In the genomic region with DNA sequence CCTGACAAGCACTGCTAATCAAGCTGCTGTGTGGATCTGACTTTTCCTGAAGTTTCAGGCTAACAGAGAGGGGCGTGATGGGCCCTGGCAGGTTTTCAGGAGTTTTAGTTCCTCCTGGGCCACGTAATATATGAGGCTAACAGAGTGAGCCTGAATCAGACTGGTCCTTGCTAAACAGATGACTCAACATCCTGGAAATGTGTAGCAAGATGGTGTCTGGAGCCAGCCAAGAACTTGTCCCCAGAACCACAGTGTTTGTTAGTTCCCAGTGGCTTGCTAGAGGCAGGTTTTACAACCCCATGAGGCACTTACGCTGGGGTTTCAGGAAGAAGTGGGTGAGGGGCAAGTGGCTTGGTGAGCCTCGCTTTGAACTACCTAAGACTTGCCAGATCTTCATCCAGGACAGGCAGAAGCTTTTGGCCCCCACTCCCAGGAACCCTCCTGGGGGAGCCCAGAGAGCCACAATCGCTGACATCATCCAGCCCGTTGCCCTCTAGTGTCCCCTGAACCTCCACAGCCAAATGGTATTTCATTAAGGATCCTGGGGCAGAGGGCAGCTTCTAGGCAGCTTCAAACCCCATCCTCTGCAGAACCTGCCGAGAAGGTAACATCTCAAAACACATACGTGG, we compare ENCODE assay signal across 8 cellular contexts. TPM values are rescaled to one million over a fixed set of nuclear protein-coding genes. Genes with fewer than 3 reads are reported as not detected.
DNase-seq lines count a peak whose midpoint lies in the region; ATAC-seq and TF ChIP-seq lines count a peak whose summit lies in the region.

No MANE protein-coding gene starts in this region.

- H3K27ac Mint-ChIP-seq in CD4-positive, alpha-beta T cell: no peak overlapping the region

- H3K4me3 Mint-ChIP-seq in CD4-positive, alpha-beta T cell: no peak overlapping the region

- CTCF ChIA-PET in CD4-positive, alpha-beta T cell (lab: Charles Lee): interaction anchor here (1.1 kb wide), 1 partner anchor 17 kb away, joined by 3 read pairs; no protein-coding TSS in a partner anchor

- H3K27me3 ChIP-seq in CD4-positive, alpha-beta T cell (ENCODE audit: control insufficient read depth, insufficient read depth, low read length): peaks cover 3% of the 10 kb centered on the region

- H3K36me3 Mint-ChIP-seq in CD4-positive, alpha-beta T cell (ENCODE audit: low read depth): no peaks in the 10 kb centered on the region

- intact Hi-C loops in CD4-positive, alpha-beta T cell (cut with DNase I, micrococcal nuclease): loop anchor here in 1 of 2 experiments (10.0 kb wide), 1 partner anchor 265 kb away; no protein-coding TSS in a partner anchor

- no peak for TF ChIP-seq CTCF in CD4-positive, alpha-beta T cell (IDR thresholded peaks at IDR 0.05)

- no peak overlapping the region for H3K27ac ChIP-seq in CD4-positive, alpha-beta T cell (ENCODE audit: low read depth, low read length)

- H3K9me3 Mint-ChIP-seq in CD4-positive, alpha-beta T cell: no peaks in the 10 kb centered on the region

- POLR2A ChIA-PET in CD4-positive, alpha-beta T cell (lab: Charles Lee): no interaction called here

- no peaks in the 10 kb centered on the region for H3K9me3 ChIP-seq in CD4-positive, alpha-beta T cell (ENCODE audit: control insufficient read depth, low read length)

- H3K4me1 Mint-ChIP-seq in CD4-positive, alpha-beta T cell (ENCODE audit: low read depth): no peaks in the 10 kb centered on the region

- H3K27me3 Mint-ChIP-seq in CD4-positive, alpha-beta T cell: peaks cover 40% of the 10 kb centered on the region

- DNase-seq in CD4-positive, alpha-beta T cell: no peak
- DNase-seq in LoVo (ENCODE audit: low spot score): peak; percentile 77
- DNase-seq in amniotic epithelial cell (ENCODE audit: low read depth): peak; percentile 97
- DNase-seq in iris pigment epithelial cell (ENCODE audit: low read depth): peak; percentile 99
- DNase-seq in stimulated activated CD8-positive, alpha-beta memory T cell treated with anti-CD3 and anti-CD28 coated beads, Interleukin-4, amount 100 ng/mL, for 48 hours: peak; percentile 46
- no peak for DNase-seq in activated CD4-positive, CD25-positive, alpha-beta regulatory T cell (lab: John Stamatoyannopoulos, UW)

- ATAC-seq in CD4-positive, alpha-beta T cell (ENCODE audit: poor library complexity): peak; percentile 21
- no peak for ATAC-seq in GM19351 (IDR thresholded peaks at IDR 0.05; ENCODE audit: unreplicated experiment)
- no peak for ATAC-seq in GM21515 (IDR thresholded peaks at IDR 0.05; ENCODE audit: unreplicated experiment)

RNA-seq across cellular contexts. Expression of gene TMEM92, which starts 15.9 kb away (rescaled TPM):
- not detected for total RNA-seq in CD4-positive, alpha-beta T cell

RNA-seq across cellular contexts. Expression of gene XYLT2, which starts 55.7 kb away (rescaled TPM):
- total RNA-seq in CD4-positive, alpha-beta T cell: 10 to 100 TPM; 11.0 to 12.2 TPM

Comparison
In these comparisons a context has a peak if more than half of its experiments do, and no peak if none do; other contexts are left out.
1. DNase-seq: peak in LoVo (single experiment), amniotic epithelial cell (single experiment), iris pigment epithelial cell (single experiment) and stimulated activated CD8-positive, alpha-beta memory T cell treated with anti-CD3 and anti-CD28 coated beads, Interleukin-4, amount 100 ng/mL, for 48 hours (single experiment); none in CD4-positive, alpha-beta T cell (0 of 10) and activated CD4-positive, CD25-positive, alpha-beta regulatory T cell (0 of 4).